Comparison of ENCODE assay signal across 10 cellular contexts in genomic region chr17:55237268-55237667, GRCh38. TPM values are rescaled to one million over a fixed set of nuclear protein-coding genes. Genes with fewer than 3 reads are reported as not detected.
A peak's percentile ranks its signal among the peaks of the same experiment; 100 is the strongest.
DNase-seq lines count a peak whose midpoint lies in the region; ATAC-seq, FAIRE-seq and TF ChIP-seq lines count a peak whose summit lies in the region.
"Had no signal": no experiment of that assay in that cellular context is flagged by ENCODE, and none has a peak within 500 bp of the region (broad histone marks: within the 10 kb centered on the region; RNA-seq: fewer than 3 reads in every experiment).

No MANE protein-coding gene starts in this region.

- peaks cover 0 to 3% (median 0%) of the 10 kb centered on the region in 4 experiments; a peak in 2 of 7 replicates for H3K4me1 ChIP-seq in H1 (replicated peaks in 1 of 4; ENCODE audit: control insufficient read depth in 3 of 4, insufficient read depth in 4 of 4, low read length in 3 of 4)
- H3K4me1 ChIP-seq in gastrocnemius medialis: peaks cover 10 to 11% of the 10 kb centered on the region in 2 donors
- H3K4me1 ChIP-seq in gastroesophageal sphincter: peaks cover 0 to 21% (median 6%) of the 10 kb centered on the region in 3 donors

- no peak overlapping the region for H3K18ac ChIP-seq in H1 (ENCODE audit: extremely low read depth, low read length)

- TF ChIP-seq RAD21 in H1 (IDR thresholded peaks at IDR 0.05 in 1 of 2, conservative IDR thresholded peaks at IDR 0.05 in 1 of 2; ENCODE audit: low read depth in 2 of 2, low read length in 2 of 2): no peak

- no peaks in the 10 kb centered on the region for H4K20me1 ChIP-seq in H1 (replicated peaks in 1 of 2; ENCODE audit: control insufficient read depth in 1 of 2, insufficient read depth in 2 of 2, low read length in 2 of 2)

- intact Hi-C loops in gastrocnemius medialis (cut with DNase I; ENCODE audit: low total_unique reads): loop anchor here (5.0 to 10.0 kb wide), 2 partner anchors 185 to 272 kb away; partner anchors contain the start of genes COX11, MMD and STXBP4

- no peaks in the 10 kb centered on the region for H3K36me3 ChIP-seq in H1 (ENCODE audit: control insufficient read depth in 2 of 4, insufficient read depth in 4 of 4, low read length in 3 of 4)
- H3K36me3 ChIP-seq in gastrocnemius medialis: no peaks in the 10 kb centered on the region
- no peaks in the 10 kb centered on the region for H3K36me3 ChIP-seq in gastroesophageal sphincter

- H2BK5ac ChIP-seq in H1 (ENCODE audit: low read depth, low read length): no peak overlapping the region

- no peak overlapping the region for H2BK12ac ChIP-seq in H1 (ENCODE audit: low read depth, low read length)

- H3K27me3 ChIP-seq in H1 (replicated peaks in 1 of 4; ENCODE audit: control insufficient read depth in 3 of 4, extremely low read depth in 1 of 4, insufficient read depth in 3 of 4, low read length in 3 of 4): peaks cover 0 to 5% (median 2%) of the 10 kb centered on the region in 4 experiments; a peak in 3 of 7 replicates
- H3K27me3 ChIP-seq in gastrocnemius medialis: no peaks in the 10 kb centered on the region
- H3K27me3 ChIP-seq in gastroesophageal sphincter: no peaks in the 10 kb centered on the region

- H3K27ac ChIP-seq in H1 (ENCODE audit: low read depth, low read length) (no peak overlapping the region), gastrocnemius medialis (peak overlapping the region in 3 of 4 donors; percentile 74 to 86 (median 81)), gastroesophageal sphincter (peak overlapping the region in 2 of 4 donors; percentile 86 to 89)

- no peak overlapping the region for H3K56ac ChIP-seq in H1 (replicated peaks; ENCODE audit: insufficient read length, low read depth, low read length)

- H3K9me3 ChIP-seq in H1 (ENCODE audit: insufficient read depth in 2 of 2, low read depth in 1 of 2, low read length in 1 of 2) (no peaks in the 10 kb centered on the region), gastrocnemius medialis (no peaks in the 10 kb centered on the region), gastroesophageal sphincter (no peaks in the 10 kb centered on the region)

- TF ChIP-seq CTCF in GM12864 (IDR thresholded peaks at IDR 0.05; ENCODE audit: low read depth, low read length, missing control alignments): no peak
- TF ChIP-seq CTCF in H1 (IDR thresholded peaks at IDR 0.05; ENCODE audit: control extremely low read depth in 1 of 3, insufficient read depth in 1 of 3, low read depth in 1 of 3, low read length in 3 of 3): no peak
- TF ChIP-seq CTCF in gastrocnemius medialis (IDR thresholded peaks at IDR 0.05 in 4 of 5, conservative IDR thresholded peaks at IDR 0.05 in 1 of 5): no peak
- no peak for TF ChIP-seq CTCF in gastroesophageal sphincter (IDR thresholded peaks at IDR 0.05)

- no peak overlapping the region for H2BK20ac ChIP-seq in H1 (ENCODE audit: low read length)

- DNase-seq in GM12864 (ENCODE audit: low read depth) (peak; percentile 19), H1 (ENCODE audit: low read depth in 1 of 2, low spot score in 2 of 2) (no peak), gastrocnemius medialis (no peak), KBM-7 (no peak), HuH-7.5 (ENCODE audit: low spot score) (no peak), cerebellar nuclear complex (lab: John Stamatoyannopoulos, UW) (no peak)
- DNase-seq: NCI-H526 had no signal

- no peaks in the 10 kb centered on the region for H3K79me2 ChIP-seq in H1 (ENCODE audit: control insufficient read depth in 1 of 2, insufficient read depth in 2 of 2, low read length in 2 of 2)

- H2AFZ ChIP-seq in H1 (ENCODE audit: low read length): no peak overlapping the region

- no peak overlapping the region for H2BK15ac ChIP-seq in H1 (ENCODE audit: low read length)

- in situ Hi-C loops in gastrocnemius medialis (cut with MboI; ENCODE audit: low sequenced_read_pairs in 4 of 4): no loop called here
- in situ Hi-C loops in KBM-7 (cut with MboI; ENCODE audit: low pct_unique_long_range_greater_than_20kb, low sequenced_read_pairs): no loop called here

- no peak overlapping the region; a peak in 1 of 4 replicates for H3K4me2 ChIP-seq in H1 (ENCODE audit: insufficient read depth in 1 of 2, low read depth in 2 of 2, low read length in 2 of 2)

- no peak for TF ChIP-seq POLR2A in H1 (IDR thresholded peaks at IDR 0.05; ENCODE audit: control extremely low read depth in 1 of 2, low read depth in 2 of 2, low read length in 2 of 2)
- TF ChIP-seq POLR2A in gastrocnemius medialis (IDR thresholded peaks at IDR 0.05): no peak
- TF ChIP-seq POLR2A in gastroesophageal sphincter (IDR thresholded peaks at IDR 0.05): no peak

- no peaks in the 10 kb centered on the region for H3K79me1 ChIP-seq in H1 (ENCODE audit: low read depth, low read length)

- H3K4me3 ChIP-seq in GM12864 (ENCODE audit: low read depth, low read length) (no peak overlapping the region), H1 (ENCODE audit: extremely low read depth in 1 of 4, insufficient read depth in 2 of 4, low read depth in 3 of 4, low read length in 4 of 4) (no peak overlapping the region), gastrocnemius medialis (no peak overlapping the region), gastroesophageal sphincter (no peak overlapping the region)

- WGBS in H1 (ENCODE audit: extremely low coverage in 1 of 2, insufficient coverage in 1 of 2, insufficient read length in 1 of 2, insufficient replicate concordance in 2 of 2, low coverage in 1 of 2, low lambda C conversion rate in 2 of 2, missing lambda C conversion rate in 1 of 2), 2 experiments: 83% methylated on average over 6 of the region's 6 CpGs; no CpG with 5 or more reads in 1 of the 2 experiments
- 29 to 57% methylated on average over 4 to 6 of the region's 6 CpGs for WGBS in gastroesophageal sphincter (ENCODE audit: low coverage in 1 of 2), 2 donors

- no peak overlapping the region for H4K91ac ChIP-seq in H1 (replicated peaks; ENCODE audit: insufficient read length, low read length)

- TF ChIP-seq EP300 in H1 (IDR thresholded peaks at IDR 0.05; ENCODE audit: borderline replicate concordance in 1 of 2, low read depth in 2 of 2, low read length in 2 of 2) (no peak), gastroesophageal sphincter (IDR thresholded peaks at IDR 0.05) (no peak)

- POLR2A ChIA-PET in H1 (lab: Charles Lee; ENCODE audit: partially characterized antibody): interaction anchor here (1.9 kb wide), 1 partner anchor 7 kb away, joined by 5 read pairs; no protein-coding TSS in a partner anchor

- H3K14ac ChIP-seq in H1 (ENCODE audit: insufficient read length): no peak overlapping the region

- no peak overlapping the region for H2AK5ac ChIP-seq in H1 (ENCODE audit: low read depth, low read length)

- CTCF ChIA-PET in H1 (lab: Charles Lee; ENCODE audit: partially characterized antibody): interaction anchor here (1.1 to 2.4 kb wide), 4 partner anchors 9 to 27 kb away, joined by 3 to 11 read pairs (median 3); partner anchors contain the start of gene HLF

- no peak for FAIRE-seq in H1 (lab: Jason Lieb, UNC)

- no peak overlapping the region for H3K23ac ChIP-seq in H1 (ENCODE audit: insufficient read length)

- peaks cover 3% of the 10 kb centered on the region for H3K23me2 ChIP-seq in H1 (ENCODE audit: low read depth, low read length)

- no peak overlapping the region for H4K5ac ChIP-seq in H1 (ENCODE audit: insufficient read length, low read depth, low read length)

- no peak overlapping the region for H4K8ac ChIP-seq in H1 (ENCODE audit: extremely low read depth, insufficient read depth, low read length)

- no peak overlapping the region for H3K9ac ChIP-seq in H1 (replicated peaks in 1 of 4; ENCODE audit: extremely low read depth in 1 of 4, low read depth in 3 of 4, low read length in 3 of 4)

- peak; percentile 44 for ATAC-seq in HG03571 (IDR thresholded peaks at IDR 0.05; ENCODE audit: unreplicated experiment)
- no peak for ATAC-seq in gastrocnemius medialis
- ATAC-seq in gastroesophageal sphincter: no peak

- H2BK120ac ChIP-seq in H1 (replicated peaks; ENCODE audit: low read depth, low read length): no peak overlapping the region

- no peak overlapping the region for H3K4ac ChIP-seq in H1 (replicated peaks; ENCODE audit: insufficient read length, low read depth, low read length)

TF ChIP-seq in H1, 55 proteins besides CTCF, POLR2A, EP300 and RAD21:
- peak; percentile 96 for TF ChIP-seq MAFK (IDR thresholded peaks at IDR 0.05; ENCODE audit: low read depth, low read length)
- no peak for TF ChIP-seq SAP30 (IDR thresholded peaks at IDR 0.05; ENCODE audit: insufficient read depth, insufficient replicate concordance, low read length)
- TF ChIP-seq CBX5 (IDR thresholded peaks at IDR 0.05; ENCODE audit: low read depth, low read length): no peak
- no peak for TF ChIP-seq BCL11A (IDR thresholded peaks at IDR 0.05; ENCODE audit: low read depth in 2 of 2, low read length in 2 of 2)

RNA-seq across cellular contexts. Expression of gene HLF, which starts 27.5 kb away (rescaled TPM):
- 0.38 and 0.60 TPM in 2 replicates for total RNA-seq in H1 (2021; fragmentation: NEBNext Ultra II Directional; extraction: Animal tissue kit (Norgen Biotek cat#: 25700))
- polyA plus RNA-seq in H1 (2011; rRNA removed): 0.36 and 0.39 TPM in 2 replicates
- polyA plus RNA-seq in H1 (2011; cell fraction: cytosol; rRNA removed): 0.35 TPM
- 0.21 TPM for polyA plus RNA-seq in H1 (2011; cell fraction: nucleus; rRNA removed)
- 0.25 to 0.32 TPM (median 0.27 TPM) in 3 of 4 replicates, not detected in the other for polyA plus RNA-seq in H1 (2012, experiment 1 of 2)
- polyA plus RNA-seq in H1 (2012, experiment 2 of 2): 0.16 TPM
- polyA plus RNA-seq in H1 (2013, experiment 1 of 2): 0.22 TPM
- polyA plus RNA-seq in H1 (2013, experiment 2 of 2): 0.26 TPM
- 0.38 and 1.6 TPM in 2 replicates for polyA minus RNA-seq in H1 (2011; rRNA and poly(A)+ RNA removed)
- not detected for polyA minus RNA-seq in H1 (2011; cell fraction: cytosol; rRNA and poly(A)+ RNA removed)
- 1.8 TPM for polyA minus RNA-seq in H1 (2011; cell fraction: nucleus; rRNA and poly(A)+ RNA removed)
- total RNA-seq in gastrocnemius medialis: 10 to 100 TPM in 2 of 4 donors, 1 to 10 TPM in 2; 7.7 to 14.8 (median 10.4) TPM
- 100 to 1,000 TPM in 3 of 4 donors, 10 to 100 TPM in 1; 59.4 to 186 (median 126) TPM for total RNA-seq in gastroesophageal sphincter
- total RNA-seq: glomerular endothelial cell had no signal
